In genomic region chr12:76777765-76778216, GRCh38 we compare ENCODE assay signal across 8 cellular contexts. TPM values are rescaled to one million over a fixed set of nuclear protein-coding genes. Genes with fewer than 3 reads are reported as not detected.
DNase-seq lines count a peak whose midpoint lies in the region; ATAC-seq and TF ChIP-seq lines count a peak whose summit lies in the region.

No MANE protein-coding gene starts in this region.

- H3K9me3 Mint-ChIP-seq in activated T-cell treated with anti-CD3 and anti-CD28 coated beads, Interleukin-2, amount 50 U/mL, for 72 hours, result peaks cover 5 to 7% of the 10 kb centered on the region in 2 donors

- peaks cover 84% of the 10 kb centered on the region for H3K79me2 ChIP-seq in OCI-LY7 (ENCODE audit: insufficient read depth, low read depth, low read length)

- H3K9me3 ChIP-seq in OCI-LY7 (ENCODE audit: low read length), result peaks cover 5% of the 10 kb centered on the region; the same call in 1 of the 2 replicates

- no peak for DNase-seq in activated T-cell treated with anti-CD3 and anti-CD28 coated beads, Interleukin-2, amount 50 U/mL, for 72 hours
- DNase-seq in activated T-cell treated with anti-CD3 and anti-CD28 coated beads for 4 hours, result no peak
- DNase-seq in OCI-LY7 (ENCODE audit: low spot score), result peak; percentile 87
- DNase-seq in stimulated activated naive CD8-positive, alpha-beta T cell treated with anti-CD3 and anti-CD28 coated beads, Interleukin-15, Interleukin-2, amounts not matched to agents 100 U/mL and 50 U/mL, for 24 hours, result no peak
- DNase-seq in retina, result no peak
- no peak for DNase-seq in NCI-H2029 treated with DMSO at 0.1 percent for 48 hours (lab: John Stamatoyannopoulos, UW)
- no peak for DNase-seq in kidney glomerular epithelial cell (lab: John Stamatoyannopoulos, UW)

- POLR2A ChIA-PET in OCI-LY7 (lab: Charles Lee), result interaction anchor here (0.6 to 4.0 kb wide), 5 partner anchors 10 to 112 kb away, joined by 3 to 18 read pairs (median 3); partner anchors contain the start of gene ZDHHC17

- intact Hi-C loops in OCI-LY7 (cut with micrococcal nuclease; ENCODE audit: unreplicated experiment), result no loop called here

- H4K20me1 ChIP-seq in OCI-LY7 (ENCODE audit: insufficient read depth, low read length), result peaks cover 7% of the 10 kb centered on the region

- peaks cover 53% of the 10 kb centered on the region for H3K4me1 Mint-ChIP-seq in activated T-cell treated with anti-CD3 and anti-CD28 coated beads, Interleukin-2, amount 50 U/mL, for 72 hours (ENCODE audit: low read depth)

- H3K9me2 ChIP-seq in OCI-LY7 (ENCODE audit: insufficient read depth, low read length), result no peaks in the 10 kb centered on the region

- no TSS peak for BruUV-seq in OCI-LY7 (replicated peaks; lab: Mats Ljungman, UMichigan)

- H2AFZ ChIP-seq in OCI-LY7 (ENCODE audit: low read length), result no peak overlapping the region

- no peaks in the 10 kb centered on the region for H3K27me3 Mint-ChIP-seq in activated T-cell treated with anti-CD3 and anti-CD28 coated beads, Interleukin-2, amount 50 U/mL, for 72 hours (ENCODE audit: low read depth)

- H3K4me3 ChIP-seq in OCI-LY7 (ENCODE audit: low read depth, low read length, poor library complexity, severe bottlenecking), result peak overlapping the region; percentile 12

- peak overlapping the region; percentile 56 for H3K4me2 ChIP-seq in OCI-LY7 (ENCODE audit: low read length)

- H3K27ac ChIP-seq in OCI-LY7 (ENCODE audit: low read depth, low read length, poor library complexity, severe bottlenecking), result peak overlapping the region; percentile 42

- peak overlapping the region; percentile 56 for H3K27ac Mint-ChIP-seq in activated T-cell treated with anti-CD3 and anti-CD28 coated beads, Interleukin-2, amount 50 U/mL, for 72 hours

- peak overlapping the region; percentile 55 to 71 for H3K4me3 Mint-ChIP-seq in activated T-cell treated with anti-CD3 and anti-CD28 coated beads, Interleukin-2, amount 50 U/mL, for 72 hours

- peak in 1 of 2 donors; percentile 41 for ATAC-seq in activated T-cell treated with anti-CD3 and anti-CD28 coated beads, Interleukin-2, amount 50 U/mL, for 72 hours (replicated peaks in 1 of 2)
- peak; percentile 100 for ATAC-seq in HG02885 (IDR thresholded peaks at IDR 0.05; ENCODE audit: poor library complexity, unreplicated experiment)
- ATAC-seq in stimulated activated naive CD8-positive, alpha-beta T cell treated with anti-CD3 and anti-CD28 coated beads, Interleukin-15, Interleukin-2, amounts not matched to agents 100 U/mL and 50 U/mL, for 24 hours, result peak; percentile 43

- peaks cover 6 to 31% of the 10 kb centered on the region in 2 donors for H3K36me3 Mint-ChIP-seq in activated T-cell treated with anti-CD3 and anti-CD28 coated beads, Interleukin-2, amount 50 U/mL, for 72 hours (ENCODE audit: insufficient read depth in 2 of 2)

- TF ChIP-seq CTCF in OCI-LY7 (conservative IDR thresholded peaks at IDR 0.05; ENCODE audit: low read length), result no peak

- peaks cover 24% of the 10 kb centered on the region for H3K4me1 ChIP-seq in OCI-LY7 (ENCODE audit: insufficient read depth, low read length, poor library complexity, severe bottlenecking)

- CTCF ChIA-PET in OCI-LY7 (lab: Charles Lee; ENCODE audit: unreplicated experiment), result no interaction called here

- peaks cover 5% of the 10 kb centered on the region; the same call in 1 of the 2 replicates for H3K36me3 ChIP-seq in OCI-LY7 (ENCODE audit: insufficient read depth, low read length)

RNA-seq across cellular contexts. Expression of gene ZDHHC17, which starts 13.9 kb away (rescaled TPM):
- 10 to 100 TPM; 26.0 to 28.7 TPM for total RNA-seq in activated T-cell treated with anti-CD3 and anti-CD28 coated beads, Interleukin-2, amount 50 U/mL, for 72 hours
- 24.0 and 27.4 TPM in 2 replicates for total RNA-seq in OCI-LY7 (2014; rRNA removed; shearing (Covaris generic))
- total RNA-seq in OCI-LY7 (2022), result 32.8 and 34.0 TPM in 2 replicates
